8 cellular contexts compared by ENCODE assay signal in genomic region chr18:9516437-9517064, GRCh38. TPM values are rescaled to one million over a fixed set of nuclear protein-coding genes. Genes with fewer than 3 reads are reported as not detected.
DNase-seq lines count a peak whose midpoint lies in the region; ATAC-seq, FAIRE-seq and TF ChIP-seq lines count a peak whose summit lies in the region.

No MANE protein-coding gene starts in this region.

- peak; percentile 58 for FAIRE-seq in keratinocyte (lab: Jason Lieb, UNC)

- intact Hi-C loops in thyroid gland (cut with DNase I): loop anchor here (10.0 kb wide), 1 partner anchor 442 kb away; no protein-coding TSS in a partner anchor

- TF ChIP-seq CTCF in GM13977 (IDR thresholded peaks at IDR 0.05; ENCODE audit: extremely low read depth, insufficient read depth, missing control alignments): peak; percentile 77
- TF ChIP-seq CTCF in astrocyte of the spinal cord (IDR thresholded peaks at IDR 0.05; ENCODE audit: low read depth, low read length): peak; percentile 86
- peak; percentile 53 to 89 (median 70) for TF ChIP-seq CTCF in keratinocyte (optimal IDR thresholded peaks at IDR 0.05 in 1 of 3, IDR thresholded peaks at IDR 0.05 in 1 of 3, conservative IDR thresholded peaks at IDR 0.05 in 1 of 3; ENCODE audit: extremely low read depth in 1 of 3, insufficient read depth in 2 of 3, low read length in 3 of 3)
- TF ChIP-seq CTCF in thyroid gland (IDR thresholded peaks at IDR 0.05): peak; percentile 70 to 87 (median 78)

- H3K9me3 ChIP-seq in keratinocyte (ENCODE audit: control insufficient read depth, low read depth, low read length) (no peaks in the 10 kb centered on the region), thyroid gland (no peaks in the 10 kb centered on the region)
- no peaks in the 10 kb centered on the region for H3K9me3 ChIP-seq in effector memory CD4-positive, alpha-beta T cell (ENCODE audit: control insufficient read depth, low read length)

- no peak overlapping the region for H3K4me3 ChIP-seq in astrocyte of the spinal cord (ENCODE audit: low read depth, low read length)
- H3K4me3 ChIP-seq in keratinocyte (ENCODE audit: control insufficient read depth in 2 of 3, extremely low read depth in 1 of 3, insufficient read depth in 2 of 3, low read depth in 1 of 3, low read length in 3 of 3): no peak overlapping the region
- no peak overlapping the region for H3K4me3 ChIP-seq in thyroid gland (replicated peaks in 1 of 3)
- H3K4me3 ChIP-seq in effector memory CD4-positive, alpha-beta T cell (ENCODE audit: insufficient read depth, low read depth, low read length, poor library complexity, severe bottlenecking): no peak overlapping the region

- peaks cover 6% of the 10 kb centered on the region for H3K4me1 ChIP-seq in keratinocyte (ENCODE audit: control insufficient read depth, extremely low read depth, insufficient read depth, low read length)
- H3K4me1 ChIP-seq in thyroid gland: no peaks in the 10 kb centered on the region
- no peaks in the 10 kb centered on the region for H3K4me1 ChIP-seq in effector memory CD4-positive, alpha-beta T cell (ENCODE audit: control insufficient read depth, insufficient read depth, low read length, poor library complexity, severe bottlenecking)

- ATAC-seq in HG03378 (IDR thresholded peaks at IDR 0.05; ENCODE audit: unreplicated experiment): no peak

- DNase-seq in AML-193 (lab: John Stamatoyannopoulos, UW): peak; percentile 56 to 60
- DNase-seq in GM13977 (ENCODE audit: low spot score): peak; percentile 55
- DNase-seq in NCI-H226: peak; percentile 14
- DNase-seq in astrocyte of the spinal cord (ENCODE audit: low read depth, low spot score): peak; percentile 55
- no peak for DNase-seq in keratinocyte (ENCODE audit: low read depth, low spot score)
- no peak for DNase-seq in thyroid gland
- no peak for DNase-seq in effector memory CD4-positive, alpha-beta T cell

- peaks cover 2 to 9% of the 10 kb centered on the region in 2 experiments for H3K36me3 ChIP-seq in keratinocyte (ENCODE audit: control insufficient read depth in 2 of 2, extremely low read depth in 1 of 2, insufficient read depth in 2 of 2, low read length in 2 of 2)
- peaks cover 0 to 5% of the 10 kb centered on the region in 2 donors for H3K36me3 ChIP-seq in thyroid gland
- peaks cover 5% of the 10 kb centered on the region for H3K36me3 ChIP-seq in effector memory CD4-positive, alpha-beta T cell (ENCODE audit: control insufficient read depth, insufficient read depth, low read length)

- peaks cover 6% of the 10 kb centered on the region for H3K79me2 ChIP-seq in keratinocyte (ENCODE audit: control insufficient read depth, insufficient read depth, low read length)

- in situ Hi-C loops in GM13977 (cut with MboI; ENCODE audit: low pct_unique_long_range_greater_than_20kb, low sequenced_read_pairs, unreplicated experiment): loop anchor here (25.0 kb wide), 1 partner anchor 854 kb away; no protein-coding TSS in a partner anchor
- in situ Hi-C loops in astrocyte of the spinal cord (cut with HindIII; ENCODE audit: low sequenced_read_pairs): no loop called here

- H4K20me1 ChIP-seq in keratinocyte (ENCODE audit: control insufficient read depth, extremely low read depth, insufficient read depth, low read length): no peaks in the 10 kb centered on the region

- 69 to 72% methylated on average over 4 of the region's 4 CpGs for WGBS in thyroid gland, 2 donors

- H3K9me1 ChIP-seq in keratinocyte (ENCODE audit: control insufficient read depth, extremely low read depth, insufficient read depth, low read length): no peaks in the 10 kb centered on the region

- H3K27me3 ChIP-seq in keratinocyte (ENCODE audit: control insufficient read depth, extremely low read depth, insufficient read depth, low read length) (no peaks in the 10 kb centered on the region), thyroid gland (no peaks in the 10 kb centered on the region)
- H3K27me3 ChIP-seq in effector memory CD4-positive, alpha-beta T cell (replicated peaks; ENCODE audit: control insufficient read depth, insufficient read depth, low read length, poor library complexity, severe bottlenecking): no peaks in the 10 kb centered on the region

- H3K9ac ChIP-seq in keratinocyte (ENCODE audit: control insufficient read depth, extremely low read depth, insufficient read depth, low read length): no peak overlapping the region

- no peak for TF ChIP-seq POLR2A in thyroid gland (IDR thresholded peaks at IDR 0.05)

- dilution Hi-C loops in keratinocyte (cut with MboI; ENCODE audit: extremely low pct_ligation_motif_present, low sequenced_read_pairs): no loop called here

- no peak overlapping the region for H3K27ac ChIP-seq in keratinocyte (ENCODE audit: control insufficient read depth, insufficient read depth, low read length)
- H3K27ac ChIP-seq in thyroid gland: no peak overlapping the region
- no peak overlapping the region for H3K27ac ChIP-seq in effector memory CD4-positive, alpha-beta T cell (ENCODE audit: insufficient read depth, low read length, poor library complexity, severe bottlenecking)

- no peak overlapping the region for H2AFZ ChIP-seq in keratinocyte (ENCODE audit: control insufficient read depth, low read length)

- no peak overlapping the region for H3K4me2 ChIP-seq in keratinocyte (ENCODE audit: control insufficient read depth, extremely low read depth, insufficient read depth, low read depth, low read length)

RNA-seq across cellular contexts. Expression of gene RALBP1, which starts 41.2 kb away (rescaled TPM):
- polyA plus RNA-seq in keratinocyte: 47.6 to 49.8 TPM (median 48.1 TPM) in 3 replicates
- polyA plus RNA-seq in keratinocyte (2011; ENCODE audit: low read depth): 155 TPM
- 51.1 and 56.1 TPM in 2 replicates for polyA plus RNA-seq in keratinocyte (2011; cell fraction: cytosol; rRNA removed)
- polyA plus RNA-seq in keratinocyte (2011; cell fraction: nucleus; rRNA removed): 34.1 and 36.4 TPM in 2 replicates
- polyA plus RNA-seq in keratinocyte (2012; ENCODE audit: low replicate concordance): 48.4 and 56.6 TPM in 2 replicates
- 28.2 to 47.3 TPM (median 44.7 TPM) in 3 replicates for polyA minus RNA-seq in keratinocyte
- polyA minus RNA-seq in keratinocyte (2011; cell fraction: cytosol; rRNA and poly(A)+ RNA removed): 59.5 TPM
- 16.9 and 28.2 TPM in 2 replicates for polyA minus RNA-seq in keratinocyte (2011; cell fraction: nucleus; rRNA and poly(A)+ RNA removed)
- total RNA-seq in thyroid gland: 10 to 100 TPM; 46.6 to 69.9 (median 62.8) TPM

Comparison
In these comparisons a context has a peak if more than half of its experiments do, and no peak if none do; other contexts are left out.
1. DNase-seq: peak in AML-193 (2 of 2), GM13977 (single experiment), NCI-H226 (single experiment) and astrocyte of the spinal cord (single experiment); none in keratinocyte (single experiment), thyroid gland (0 of 2) and effector memory CD4-positive, alpha-beta T cell (0 of 3).
2. Peak in every context shown above with its lines, with median percentiles within 50 percentile points of each other: CTCF ChIP-seq.